1 cellular context compared by ENCODE assay signal in the genomic region with DNA sequence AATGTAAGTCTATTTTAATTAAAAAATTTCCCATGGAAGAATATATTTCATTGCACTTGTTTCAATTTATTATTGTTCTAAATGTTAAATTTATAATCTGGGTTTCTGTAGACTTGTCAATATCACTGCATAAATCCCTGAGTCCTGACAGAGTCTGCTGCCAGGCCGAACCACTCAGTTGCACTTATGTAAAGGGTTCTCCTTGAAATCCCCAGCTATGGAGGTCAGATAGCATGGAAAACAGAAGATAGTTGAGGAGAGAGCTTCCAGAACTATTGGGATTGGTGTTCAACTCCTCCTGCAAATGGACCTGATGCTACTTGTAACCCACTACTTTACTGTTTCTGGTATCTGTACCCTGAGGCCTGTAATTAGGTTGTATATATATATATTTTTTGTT.
TF ChIP-seq lines count a peak whose summit lies in the region.

No MANE protein-coding gene starts in this region.

TF ChIP-seq in GM23338, 12 proteins besides CTCF, POLR2A, EP300 and RAD21 (continued from another document):
- TF ChIP-seq ZNF331 (CRISPR knock-in tag; IDR thresholded peaks at IDR 0.05; ENCODE audit: low read depth), result no peak
TF ChIP-seq in GM23338: peak in this region for 0.
